ENCODE assay signal across 13 cellular contexts in the genomic region with DNA sequence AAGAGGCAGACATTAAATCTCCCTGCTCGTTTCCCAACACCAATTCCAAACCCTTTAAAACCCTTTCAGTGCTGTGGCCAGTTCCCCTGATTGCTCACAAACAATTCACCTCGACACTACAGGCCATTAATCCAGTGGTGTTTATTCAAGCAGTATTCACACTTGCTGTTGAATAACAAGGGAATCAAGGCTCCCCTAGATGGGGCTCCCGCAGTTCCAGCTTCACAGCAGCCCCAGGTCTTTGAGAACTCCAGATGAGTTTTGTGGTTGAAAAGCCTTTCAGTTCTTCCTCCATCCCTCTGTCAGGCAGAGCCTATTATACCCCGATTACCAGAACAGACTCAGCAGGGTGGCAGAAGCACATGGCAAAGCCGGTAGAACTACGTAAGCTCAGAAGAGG. TPM values are rescaled to one million over a fixed set of nuclear protein-coding genes. Genes with fewer than 3 reads are reported as not detected.
DNase-seq lines count a peak whose midpoint lies in the region; TF ChIP-seq lines count a peak whose summit lies in the region.
"Had no signal": no experiment of that assay in that cellular context is flagged by ENCODE, and none has a peak within 500 bp of the region (broad histone marks: within the 10 kb centered on the region; RNA-seq: fewer than 3 reads in every experiment).

No MANE protein-coding gene starts in this region.

- no peaks in the 10 kb centered on the region for H4K20me1 ChIP-seq in osteoblast (ENCODE audit: insufficient read depth, low read length)

- H2AFZ ChIP-seq in osteoblast (ENCODE audit: low read length): no peak overlapping the region

- intact Hi-C loops in A673 (cut with micrococcal nuclease; ENCODE audit: unreplicated experiment): no loop called here
- intact Hi-C loops in esophagus squamous epithelium (cut with DNase I): no loop called here
- intact Hi-C loops in activated naive CD4-positive, alpha-beta T cell treated with anti-CD3 and anti-CD28 coated beads for 36 hours (cut with micrococcal nuclease): no loop called here

- H3K27me3 ChIP-seq in A673 (replicated peaks; ENCODE audit: insufficient read depth, low read depth, low read length, poor library complexity) (no peaks in the 10 kb centered on the region), Peyer's patch (no peaks in the 10 kb centered on the region), esophagus squamous epithelium (no peaks in the 10 kb centered on the region), osteoblast (ENCODE audit: insufficient read depth, low read length) (no peaks in the 10 kb centered on the region)
- H3K27me3 ChIP-seq: cardiac muscle cell had no signal

- TF ChIP-seq POLR2A in Peyer's patch (IDR thresholded peaks at IDR 0.05): no peak
- no peak for TF ChIP-seq POLR2A in esophagus squamous epithelium (IDR thresholded peaks at IDR 0.05)

- BruUV-seq in A673 (replicated peaks; lab: Mats Ljungman, UMichigan): no TSS peak

- no peak for TF ChIP-seq CTCF in A673 (conservative IDR thresholded peaks at IDR 0.05; ENCODE audit: low read depth, low read length)
- no peak for TF ChIP-seq CTCF in Peyer's patch (IDR thresholded peaks at IDR 0.05)
- no peak for TF ChIP-seq CTCF in esophagus squamous epithelium (IDR thresholded peaks at IDR 0.05)
- no peak for TF ChIP-seq CTCF in osteoblast (IDR thresholded peaks at IDR 0.05; ENCODE audit: extremely low read depth, low read depth, low read length)

- DNase-seq in A673 (ENCODE audit: low spot score) (peak; percentile 64), Peyer's patch (no peak), esophagus squamous epithelium (lab: John Stamatoyannopoulos, UW) (no peak), osteoblast (ENCODE audit: insufficient read length, low spot score, missing footprints) (no peak), HPDE6-E6E7 (ENCODE audit: extremely low spot score) (no peak), DMS79 treated with DMSO at 0.1 percent for 48 hours (lab: John Stamatoyannopoulos, UW) (no peak)
- no peak for DNase-seq in activated naive CD4-positive, alpha-beta T cell treated with anti-CD3 and anti-CD28 coated beads for 36 hours
- DNase-seq in stimulated activated CD4-positive, alpha-beta T cell treated with anti-CD3 and anti-CD28 coated beads, Interleukin-1b, Interleukin-23, amount 100 ng/mL, for 48 hours: no peak
- DNase-seq: mucosa of descending colon had no signal

- H3K27ac Mint-ChIP-seq in activated naive CD4-positive, alpha-beta T cell treated with anti-CD3 and anti-CD28 coated beads for 36 hours: no peak overlapping the region
- H3K27ac Mint-ChIP-seq: stimulated activated effector memory CD8-positive, alpha-beta T cell treated with anti-CD3 and anti-CD28 coated beads, Interleukin-12 subunit alpha, Interleukin-12 subunit beta, amount 100 ng/mL, for 72 hours had no signal

- H3K4me1 ChIP-seq in A673 (ENCODE audit: insufficient read depth, low read length, poor library complexity, severe bottlenecking) (peaks cover 37% of the 10 kb centered on the region), Peyer's patch (peaks cover 0 to 14% (median 0%) of the 10 kb centered on the region in 4 donors), esophagus squamous epithelium (peaks cover 50 to 100% (median 78%) of the 10 kb centered on the region in 3 donors), osteoblast (ENCODE audit: insufficient read depth, low read length) (peaks cover 40% of the 10 kb centered on the region)

- H3K9me3 ChIP-seq in A673 (ENCODE audit: low read depth, low read length, poor library complexity, severe bottlenecking): no peaks in the 10 kb centered on the region
- H3K9me3 ChIP-seq in Peyer's patch: no peaks in the 10 kb centered on the region
- no peaks in the 10 kb centered on the region for H3K9me3 ChIP-seq in esophagus squamous epithelium
- H3K9me3 ChIP-seq in osteoblast (ENCODE audit: low read depth, low read length): no peaks in the 10 kb centered on the region
- H3K9me3 ChIP-seq: mucosa of descending colon had no signal

- peaks cover 41% of the 10 kb centered on the region for H3K36me3 ChIP-seq in A673 (ENCODE audit: insufficient read depth, low read length, poor library complexity, severe bottlenecking)
- peaks cover 0 to 47% (median 0%) of the 10 kb centered on the region in 3 donors for H3K36me3 ChIP-seq in Peyer's patch
- H3K36me3 ChIP-seq in esophagus squamous epithelium: peaks cover 21 to 51% (median 26%) of the 10 kb centered on the region in 3 donors
- H3K36me3 ChIP-seq in osteoblast (ENCODE audit: insufficient read depth, low read length): peaks cover 46% of the 10 kb centered on the region

- H3K4me3 ChIP-seq in A673 (ENCODE audit: low read depth, low read length, poor library complexity, severe bottlenecking) (no peak overlapping the region), Peyer's patch (no peak overlapping the region), esophagus squamous epithelium (peak overlapping the region in 1 of 4 donors; percentile 8), osteoblast (ENCODE audit: insufficient read depth, low read length) (no peak overlapping the region)
- H3K4me3 ChIP-seq: cardiac muscle cell, K562, mucosa of descending colon had no signal

- H3K9me3 Mint-ChIP-seq in activated naive CD4-positive, alpha-beta T cell treated with anti-CD3 and anti-CD28 coated beads for 36 hours: no peaks in the 10 kb centered on the region

- no peaks in the 10 kb centered on the region for H3K27me3 Mint-ChIP-seq in activated naive CD4-positive, alpha-beta T cell treated with anti-CD3 and anti-CD28 coated beads for 36 hours (ENCODE audit: low read depth)

- H3K36me3 Mint-ChIP-seq in activated naive CD4-positive, alpha-beta T cell treated with anti-CD3 and anti-CD28 coated beads for 36 hours (ENCODE audit: low read depth): no peaks in the 10 kb centered on the region
- H3K36me3 Mint-ChIP-seq: stimulated activated effector memory CD8-positive, alpha-beta T cell treated with anti-CD3 and anti-CD28 coated beads, Interleukin-12 subunit alpha, Interleukin-12 subunit beta, amount 100 ng/mL, for 72 hours had no signal

- H3K4me3 Mint-ChIP-seq in activated naive CD4-positive, alpha-beta T cell treated with anti-CD3 and anti-CD28 coated beads for 36 hours: no peak overlapping the region
- H3K4me3 Mint-ChIP-seq: stimulated activated effector memory CD8-positive, alpha-beta T cell treated with anti-CD3 and anti-CD28 coated beads, Interleukin-12 subunit alpha, Interleukin-12 subunit beta, amount 100 ng/mL, for 72 hours had no signal

- peaks cover 2% of the 10 kb centered on the region for H3K79me2 ChIP-seq in osteoblast (ENCODE audit: insufficient read depth, low read length)

- POLR2A ChIA-PET in A673 (lab: Charles Lee; ENCODE audit: low non-redundant PET): no interaction called here

- CTCF ChIA-PET in A673 (lab: Charles Lee): interaction anchor here (0.6 kb wide), 1 partner anchor 34 kb away, joined by 4 read pairs; no protein-coding TSS in a partner anchor
- CTCF ChIA-PET in activated naive CD4-positive, alpha-beta T cell treated with anti-CD3 and anti-CD28 coated beads for 36 hours (lab: Charles Lee): no interaction called here

- WGBS in esophagus squamous epithelium, 2 donors: 24 to 34% methylated on average over 6 of the region's 6 CpGs

- H3K4me1 Mint-ChIP-seq in activated naive CD4-positive, alpha-beta T cell treated with anti-CD3 and anti-CD28 coated beads for 36 hours (ENCODE audit: low read depth): peaks cover 5% of the 10 kb centered on the region
- H3K4me1 Mint-ChIP-seq: stimulated activated effector memory CD8-positive, alpha-beta T cell treated with anti-CD3 and anti-CD28 coated beads, Interleukin-12 subunit alpha, Interleukin-12 subunit beta, amount 100 ng/mL, for 72 hours had no signal

- H3K27ac ChIP-seq in A673 (ENCODE audit: low read depth, low read length, poor library complexity, severe bottlenecking) (no peak overlapping the region), Peyer's patch (peak overlapping the region in 3 of 4 donors; percentile 36 to 71 (median 50)), esophagus squamous epithelium (peak overlapping the region; percentile 82 to 99 (median 90)), osteoblast (ENCODE audit: low read depth, low read length) (peak overlapping the region; percentile 83)
- H3K27ac ChIP-seq: VCaP had no signal

- H3K4me2 ChIP-seq in osteoblast (ENCODE audit: insufficient read depth, low read length): peak overlapping the region; percentile 42

RNA-seq across cellular contexts. Expression of a gene that starts 36.2 kb away (rescaled TPM):
- 42.9 and 57.5 TPM in 2 replicates for total RNA-seq in A673 (2021)
- total RNA-seq in Peyer's patch: 10 to 100 TPM; 35.2 to 73.5 (median 65.3) TPM
- 100 to 1,000 TPM in 3 of 4 donors, 10 to 100 TPM in 1; 89.6 to 182 (median 123) TPM for total RNA-seq in esophagus squamous epithelium
- total RNA-seq in osteoblast: 49.2 and 60.1 TPM in 2 replicates
- under 1 TPM; 0.25 to 0.41 TPM for total RNA-seq in activated naive CD4-positive, alpha-beta T cell treated with anti-CD3 and anti-CD28 coated beads for 36 hours

Comparison
In these comparisons a context has a peak if more than half of its experiments do, and no peak if none do; other contexts are left out.
1. RNA of a gene that starts 36.2 kb away (total RNA-seq): 89.6 to 182 TPM in esophagus squamous epithelium, 35.2 to 73.5 TPM in Peyer's patch, 49.2 to 60.1 TPM in osteoblast and 42.9 to 57.5 TPM in A673; 0.25 to 0.41 TPM in activated naive CD4-positive, alpha-beta T cell treated with anti-CD3 and anti-CD28 coated beads for 36 hours; every median in the first group is over 10 times any median in the second.